ENCODE assay signal across 8 cellular contexts in genomic region chr7:35801392-35802101, GRCh38. TPM values are rescaled to one million over a fixed set of nuclear protein-coding genes. Genes with fewer than 3 reads are reported as not detected.
DNase-seq lines count a peak whose midpoint lies in the region; ATAC-seq, FAIRE-seq and TF ChIP-seq lines count a peak whose summit lies in the region.

No MANE protein-coding gene starts in this region.

- no peaks in the 10 kb centered on the region for H3K27me3 Mint-ChIP-seq in WTC11 (ENCODE audit: low read depth)

- peak overlapping the region; percentile 90 for H3K4me3 Mint-ChIP-seq in WTC11

- H3K27ac Mint-ChIP-seq in WTC11 = peak overlapping the region; percentile 91; the same call in 1 of the 2 replicates

- H3K9ac ChIP-seq in keratinocyte (ENCODE audit: control insufficient read depth, extremely low read depth, insufficient read depth, low read length) = peak overlapping the region; percentile 94

- TF ChIP-seq CTCF in WTC11 (IDR thresholded peaks at IDR 0.05) = peak; percentile 62
- peak; percentile 59 for TF ChIP-seq CTCF in cardiac fibroblast (IDR thresholded peaks at IDR 0.05; ENCODE audit: low read depth, low read length)
- TF ChIP-seq CTCF in keratinocyte (optimal IDR thresholded peaks at IDR 0.05 in 1 of 3, IDR thresholded peaks at IDR 0.05 in 1 of 3, conservative IDR thresholded peaks at IDR 0.05 in 1 of 3; ENCODE audit: extremely low read depth in 1 of 3, insufficient read depth in 2 of 3, low read length in 3 of 3) = peak; percentile 40 to 45 (median 44)

- DNase-seq in A172 (ENCODE audit: low spot score) = peak; percentile 47
- peak; percentile 74 for DNase-seq in NCI-H2171 (lab: John Stamatoyannopoulos, UW)
- DNase-seq in WTC11 (ENCODE audit: low spot score) = peak; percentile 67
- peak; percentile 70 to 82 for DNase-seq in cardiac fibroblast (ENCODE audit: low read depth in 2 of 2)
- DNase-seq in keratinocyte (ENCODE audit: low read depth, low spot score) = no peak
- DNase-seq in stimulated activated CD4-positive, alpha-beta T cell treated with anti-CD3 and anti-CD28 coated beads, Interleukin-15, amount 100 ng/mL, for 1 hour (ENCODE audit: low read depth in 1 of 2, low spot score in 1 of 2) = peak; percentile 48 to 51

- POLR2A ChIA-PET in WTC11 (lab: Charles Lee) = interaction anchor here (0.7 to 2.7 kb wide), 8 partner anchors 11 to 107 kb away, joined by 3 to 16 read pairs (median 6); partner anchors contain the start of gene HERPUD2

- H4K20me1 ChIP-seq in keratinocyte (ENCODE audit: control insufficient read depth, extremely low read depth, insufficient read depth, low read length) = peaks cover 9% of the 10 kb centered on the region

- peak overlapping the region; percentile 75 for H3K4me2 ChIP-seq in keratinocyte (ENCODE audit: control insufficient read depth, extremely low read depth, insufficient read depth, low read depth, low read length)

- no peaks in the 10 kb centered on the region for H3K9me3 Mint-ChIP-seq in WTC11

- peak overlapping the region; percentile 95 for H3K27ac ChIP-seq in keratinocyte (ENCODE audit: control insufficient read depth, insufficient read depth, low read length)

- CTCF ChIA-PET in WTC11 (lab: Charles Lee) = interaction anchor here (0.7 to 4.1 kb wide), 13 partner anchors 9 to 206 kb away, joined by 3 to 32 read pairs (median 3); no protein-coding TSS in a partner anchor

- peak overlapping the region; percentile 93 to 97 for H3K4me3 ChIP-seq in cardiac fibroblast (replicated peaks in 1 of 2; ENCODE audit: low read depth in 2 of 2, low read length in 2 of 2)
- peak overlapping the region; percentile 84 to 88 (median 85) for H3K4me3 ChIP-seq in keratinocyte (ENCODE audit: control insufficient read depth in 2 of 3, extremely low read depth in 1 of 3, insufficient read depth in 2 of 3, low read depth in 1 of 3, low read length in 3 of 3)

- no peaks in the 10 kb centered on the region for H3K36me3 Mint-ChIP-seq in WTC11

- H3K9me1 ChIP-seq in keratinocyte (ENCODE audit: control insufficient read depth, extremely low read depth, insufficient read depth, low read length) = no peaks in the 10 kb centered on the region

- FAIRE-seq in keratinocyte (lab: Jason Lieb, UNC) = no peak

- H3K79me2 ChIP-seq in keratinocyte (ENCODE audit: control insufficient read depth, insufficient read depth, low read length) = peaks cover 51% of the 10 kb centered on the region

- peaks cover 41% of the 10 kb centered on the region for H3K4me1 Mint-ChIP-seq in WTC11

- H3K9me3 ChIP-seq in keratinocyte (ENCODE audit: control insufficient read depth, low read depth, low read length) = no peaks in the 10 kb centered on the region

- dilution Hi-C loops in keratinocyte (cut with MboI; ENCODE audit: extremely low pct_ligation_motif_present, low sequenced_read_pairs) = loop anchor here (25.0 kb wide), 1 partner anchor 89 kb away; no protein-coding TSS in a partner anchor

- H3K36me3 ChIP-seq in keratinocyte (ENCODE audit: control insufficient read depth in 2 of 2, extremely low read depth in 1 of 2, insufficient read depth in 2 of 2, low read length in 2 of 2) = no peaks in the 10 kb centered on the region

- H3K4me1 ChIP-seq in keratinocyte (ENCODE audit: control insufficient read depth, extremely low read depth, insufficient read depth, low read length) = peaks cover 11% of the 10 kb centered on the region

- TF ChIP-seq POLR2A in GM18505 (IDR thresholded peaks at IDR 0.05; ENCODE audit: borderline replicate concordance, extremely low read depth, insufficient read depth, insufficient read length) = peak; percentile 58

- no peaks in the 10 kb centered on the region for H3K27me3 ChIP-seq in keratinocyte (ENCODE audit: control insufficient read depth, extremely low read depth, insufficient read depth, low read length)

- peak; percentile 29 for ATAC-seq in GM18505 (IDR thresholded peaks at IDR 0.05; ENCODE audit: unreplicated experiment)
- peak; percentile 28 for ATAC-seq in HG02981 (IDR thresholded peaks at IDR 0.05; ENCODE audit: unreplicated experiment)
- peak; percentile 3 for ATAC-seq in WTC11

- H2AFZ ChIP-seq in keratinocyte (ENCODE audit: control insufficient read depth, low read length) = peak overlapping the region; percentile 64

TF ChIP-seq in WTC11, 78 proteins besides CTCF, POLR2A, EP300 and RAD21 (continues in another document):
- 0 out of 2 replicates have a peak, but pooled peaks have one; percentile 11 for TF ChIP-seq ZNF317 (CRISPR knock-in tag; IDR thresholded peaks at IDR 0.05; ENCODE audit: borderline replicate concordance, low read depth)
- TF ChIP-seq FOXK1 (CRISPR knock-in tag; IDR thresholded peaks at IDR 0.05) = no peak
- TF ChIP-seq ZNF121 (CRISPR knock-in tag; IDR thresholded peaks at IDR 0.05) = no peak
- peak; percentile 40; the same call in 1 of the 2 replicates for TF ChIP-seq RELA (CRISPR knock-in tag; IDR thresholded peaks at IDR 0.05; ENCODE audit: borderline replicate concordance)
- TF ChIP-seq ESRRA (CRISPR knock-in tag; IDR thresholded peaks at IDR 0.05; ENCODE audit: borderline replicate concordance) = no peak
- 0 out of 2 replicates have a peak, but pooled peaks have one; percentile 3 for TF ChIP-seq ZNF263 (CRISPR knock-in tag; IDR thresholded peaks at IDR 0.05; ENCODE audit: low read depth)
- TF ChIP-seq FOXP1 (CRISPR knock-in tag; IDR thresholded peaks at IDR 0.05; ENCODE audit: borderline replicate concordance) = 0 out of 2 replicates have a peak, but pooled peaks have one; percentile 1
- 0 out of 2 replicates have a peak, but pooled peaks have one; percentile 44 for TF ChIP-seq AFF4 (CRISPR knock-in tag; IDR thresholded peaks at IDR 0.05; ENCODE audit: borderline replicate concordance)
- no peak for TF ChIP-seq TEAD4 (CRISPR knock-in tag; IDR thresholded peaks at IDR 0.05)
- TF ChIP-seq HMGXB4 (CRISPR knock-in tag; IDR thresholded peaks at IDR 0.05) = peak; percentile 98
- TF ChIP-seq ATF2 (CRISPR knock-in tag; IDR thresholded peaks at IDR 0.05; ENCODE audit: borderline replicate concordance, low read depth) = no peak
- 0 out of 2 replicates have a peak, but pooled peaks have one; percentile 27 for TF ChIP-seq JUN (CRISPR knock-in tag; IDR thresholded peaks at IDR 0.05)

RNA-seq across cellular contexts. Expression of gene SEPTIN7, which starts 0.7 kb away (rescaled TPM):
- 660 and 790 TPM in 2 replicates for total RNA-seq in A172 (2014; rRNA removed; shearing (Covaris generic))
- 153 to 161 TPM (median 158 TPM) in 3 replicates for total RNA-seq in WTC11 (2021)
- 158 to 284 TPM (median 173 TPM) in 3 replicates for polyA plus RNA-seq in keratinocyte
- polyA plus RNA-seq in keratinocyte (2011; ENCODE audit: low read depth) = 560 TPM
- 113 and 242 TPM in 2 replicates for polyA plus RNA-seq in keratinocyte (2011; cell fraction: cytosol; rRNA removed)
- 117 and 173 TPM in 2 replicates for polyA plus RNA-seq in keratinocyte (2011; cell fraction: nucleus; rRNA removed)
- 148 and 213 TPM in 2 replicates for polyA plus RNA-seq in keratinocyte (2012; ENCODE audit: low replicate concordance)
- 23.1 to 180 TPM (median 92.1 TPM) in 3 replicates for polyA minus RNA-seq in keratinocyte
- polyA minus RNA-seq in keratinocyte (2011; cell fraction: cytosol; rRNA and poly(A)+ RNA removed) = 84.8 TPM
- 57.4 and 108 TPM in 2 replicates for polyA minus RNA-seq in keratinocyte (2011; cell fraction: nucleus; rRNA and poly(A)+ RNA removed)
